Comparison of ENCODE assay signal across 1 cellular context in genomic region chr17:8152981-8153549, GRCh38.
TF ChIP-seq lines count a peak whose summit lies in the region.

No MANE protein-coding gene starts in this region.

TF ChIP-seq in HCT116, 20 proteins besides CTCF, POLR2A, EP300 and RAD21 (continued from another document):
- TF ChIP-seq ZBTB33 (IDR thresholded peaks at IDR 0.05; ENCODE audit: extremely low read depth, insufficient replicate concordance, low read length) (no peak), CEBPB (IDR thresholded peaks at IDR 0.05; ENCODE audit: low read depth) (no peak), CBX3 (IDR thresholded peaks at IDR 0.05; ENCODE audit: low read depth) (no peak)
